In the genomic region with DNA sequence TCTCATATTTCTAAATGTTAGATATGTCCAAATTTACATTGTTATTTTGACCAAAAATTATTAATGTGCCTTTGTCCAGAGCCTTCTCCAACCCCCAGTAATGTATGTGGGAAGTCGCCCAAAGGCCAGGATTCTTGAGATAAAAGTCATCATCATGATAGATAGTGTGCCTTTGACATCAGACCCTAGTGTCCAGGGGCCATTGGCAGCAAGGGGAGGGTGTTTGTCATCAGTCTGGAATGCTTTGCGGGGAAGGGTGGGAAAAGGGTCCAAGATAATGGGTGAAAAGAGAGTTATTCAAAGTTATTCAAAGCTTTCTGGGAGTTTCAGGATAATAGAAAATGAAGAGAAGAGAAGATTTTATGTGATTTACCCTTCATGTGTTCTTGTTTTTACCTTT, we compare ENCODE assay signal across 23 cellular contexts.
DNase-seq lines count a peak whose midpoint lies in the region; ATAC-seq and TF ChIP-seq lines count a peak whose summit lies in the region.
"Had no signal": no experiment of that assay in that cellular context is flagged by ENCODE, and none has a peak within 500 bp of the region (broad histone marks: within the 10 kb centered on the region; RNA-seq: fewer than 3 reads in every experiment).

No MANE protein-coding gene starts in this region.

- WGBS in body of pancreas, 2 donors, result 65 to 72% methylated on average over 2 of the region's 2 CpGs

- H3K9me3 Mint-ChIP-seq in nephron, result no peaks in the 10 kb centered on the region
- H3K9me3 Mint-ChIP-seq: H9 had no signal

- no peaks in the 10 kb centered on the region for H3K27me3 ChIP-seq in body of pancreas
- no peaks in the 10 kb centered on the region for H3K27me3 ChIP-seq in ascending aorta
- H3K27me3 ChIP-seq: heart right ventricle, spleen had no signal

- peak; percentile 6 for DNase-seq in HK-2 (ENCODE audit: unreplicated experiment)
- DNase-seq in T1000 (lab: John Stamatoyannopoulos, UW), result peak; percentile 1
- peak; percentile 83 for DNase-seq in fibroblast of pulmonary artery (ENCODE audit: low read depth)
- DNase-seq in body of pancreas, result no peak
- DNase-seq in ascending aorta (ENCODE audit: low spot score in 2 of 2), result no peak
- no peak for DNase-seq in NCI-H1417 (lab: John Stamatoyannopoulos, UW)
- DNase-seq in putamen (ENCODE audit: low spot score), result no peak
- DNase-seq: activated naive CD4-positive, alpha-beta T cell treated with anti-CD3 and anti-CD28 coated beads, Interleukin-2, amount 50 U/mL, for 16 hours; activated T-cell treated with anti-CD3 and anti-CD28 coated beads, Interleukin-2, amount 50 U/mL, for 48 hours; aorta; GF-D8; H9; heart right ventricle; KBM-7; MV-4-11; NCI-H1694; NCI-H2227 treated with DMSO at 0.1 percent for 48 hours; Right ventricle myocardium superior; spleen; stimulated activated CD4-positive, alpha-beta T cell treated with anti-CD3 and anti-CD28 coated beads, Interleukin-4, amount 100 ng/mL, for 24 hours; stimulated activated naive CD4-positive, alpha-beta T cell treated with Interleukin-2 at 50 U/mL for 16 hours had no signal

- H3K27me3 Mint-ChIP-seq in nephron (ENCODE audit: low read depth), result no peaks in the 10 kb centered on the region

- ATAC-seq in body of pancreas, result no peak
- ATAC-seq: heart right ventricle had no signal

- intact Hi-C loops in body of pancreas (cut with DNase I), result no loop called here
- intact Hi-C loops in ascending aorta (cut with DNase I), result no loop called here

- H3K4me1 ChIP-seq in body of pancreas (no peaks in the 10 kb centered on the region), ascending aorta (no peaks in the 10 kb centered on the region)
- H3K4me1 ChIP-seq: heart right ventricle, spleen had no signal

- H3K9me3 ChIP-seq in body of pancreas (no peaks in the 10 kb centered on the region), ascending aorta (no peaks in the 10 kb centered on the region)
- H3K9me3 ChIP-seq: spleen, thoracic aorta had no signal

- H3K27ac ChIP-seq in body of pancreas (no peak overlapping the region), ascending aorta (no peak overlapping the region)
- H3K27ac ChIP-seq: heart right ventricle, spleen, thoracic aorta had no signal

- H3K27ac Mint-ChIP-seq in nephron, result peak overlapping the region; percentile 72 to 90 (median 80)

- H3K36me3 ChIP-seq in body of pancreas (replicated peaks in 1 of 2; ENCODE audit: insufficient read depth in 1 of 2, low read depth in 2 of 2), result no peaks in the 10 kb centered on the region
- H3K36me3 ChIP-seq in ascending aorta, result no peaks in the 10 kb centered on the region
- H3K36me3 ChIP-seq: heart right ventricle, spleen, thoracic aorta had no signal

- no peak overlapping the region for H3K4me3 Mint-ChIP-seq in nephron
- H3K4me3 Mint-ChIP-seq: H9 had no signal

- no peak for TF ChIP-seq POLR2A in body of pancreas (IDR thresholded peaks at IDR 0.05)

- TF ChIP-seq CTCF in fibroblast of pulmonary artery (IDR thresholded peaks at IDR 0.05; ENCODE audit: low read length, missing control alignments) (no peak), nephron (IDR thresholded peaks at IDR 0.05; ENCODE audit: unreplicated experiment in 3 of 3) (no peak), body of pancreas (IDR thresholded peaks at IDR 0.05) (no peak), ascending aorta (IDR thresholded peaks at IDR 0.05) (no peak)

- H3K4me3 ChIP-seq in fibroblast of pulmonary artery (replicated peaks; ENCODE audit: low read depth, low read length), result no peak overlapping the region
- no peak overlapping the region for H3K4me3 ChIP-seq in body of pancreas
- no peak overlapping the region for H3K4me3 ChIP-seq in ascending aorta
- H3K4me3 ChIP-seq: heart right ventricle, spleen, thoracic aorta had no signal

- no peaks in the 10 kb centered on the region for H3K36me3 Mint-ChIP-seq in nephron (ENCODE audit: low read depth)

- H3K4me1 Mint-ChIP-seq in nephron, result peaks cover 6% of the 10 kb centered on the region
- H3K4me1 Mint-ChIP-seq: H9 had no signal

Comparison
In these comparisons a context has a peak if more than half of its experiments do, and no peak if none do; other contexts are left out.
1. DNase-seq: peak in HK-2 (single experiment), T1000 (single experiment) and fibroblast of pulmonary artery (single experiment); none in body of pancreas (0 of 4), ascending aorta (0 of 2), NCI-H1417 (0 of 3) and putamen (single experiment).